2 cellular contexts compared by ENCODE assay signal in the genomic region with DNA sequence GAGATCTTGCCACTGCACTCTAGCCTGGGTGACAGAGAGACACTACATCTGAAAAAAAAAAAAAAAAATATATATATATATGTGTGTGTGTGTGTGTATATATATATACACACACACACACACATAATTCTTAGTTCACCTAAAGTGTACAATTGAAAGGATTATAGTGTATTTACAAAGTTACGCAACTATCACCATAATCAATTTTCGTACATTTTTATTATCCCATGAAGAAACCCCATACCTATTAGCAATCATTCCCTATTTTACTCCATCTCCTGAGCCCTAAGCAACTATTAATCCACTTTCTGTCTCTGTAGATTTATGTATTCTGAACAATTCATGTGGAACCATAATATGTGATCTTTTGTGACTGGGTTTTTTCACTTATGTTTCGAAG.
TF ChIP-seq lines count a peak whose summit lies in the region.

No MANE protein-coding gene starts in this region.

TF ChIP-seq in A549, 52 proteins besides CTCF, POLR2A, EP300 and RAD21:
- TF ChIP-seq SREBF2 (IDR thresholded peaks at IDR 0.05) (no peak), KDM1A (IDR thresholded peaks at IDR 0.05; ENCODE audit: low read depth) (no peak), CEBPB (IDR thresholded peaks at IDR 0.05) (peak; percentile 29 to 44; a peak in 1 of 4 replicates)

TF ChIP-seq in IMR-90, 13 proteins besides CTCF, POLR2A, EP300 and RAD21:
- TF ChIP-seq CEBPB (IDR thresholded peaks at IDR 0.05; ENCODE audit: low read depth, low read length): peak; percentile 75
- no peak for TF ChIP-seq MAFK (IDR thresholded peaks at IDR 0.05; ENCODE audit: low read depth, low read length)
- no peak for TF ChIP-seq CHD1 (IDR thresholded peaks at IDR 0.05; ENCODE audit: low read depth, low read length)
